20 cellular contexts compared by ENCODE assay signal in genomic region chr17:80163315-80163714, GRCh38.
"Had no signal": no experiment of that assay in that cellular context is flagged by ENCODE, and none has a peak within 500 bp of the region (broad histone marks: within the 10 kb centered on the region; RNA-seq: fewer than 3 reads in every experiment).

No MANE protein-coding gene starts in this region.

- H3K79me2 ChIP-seq: hepatocyte had no signal

- ATAC-seq: activated T-cell treated with anti-CD3 and anti-CD28 coated beads, Interleukin-2, amount 50 U/mL, for 72 hours; left ventricle myocardium superior; natural killer cell; sciatic nerve; stimulated activated memory B cell treated with anti-CD40 and anti-IgM and Interleukin-4, amounts not matched to agents 10 μg/mL and 1 μg/mL and 100 μg/mL, for 72 hours had no signal

- H2AFZ ChIP-seq: hepatocyte had no signal

- H3K36me3 ChIP-seq: cardiac muscle cell, stomach, transverse colon had no signal

- H3K27me3 ChIP-seq: cardiac muscle cell, transverse colon had no signal

- H3K4me3 ChIP-seq: cardiac muscle cell, hepatocyte, smooth muscle cell, stomach, transverse colon had no signal

- H3K27ac ChIP-seq: cardiac muscle cell, hepatocyte, stomach, transverse colon had no signal

- DNase-seq: activated B cell treated with CpG ODN at 0.5 μM for 24 hours; activated CD4-positive, alpha-beta T cell treated with anti-CD3 and anti-CD28 coated beads for 4 hours; activated CD4-positive, alpha-beta T cell treated with anti-CD3 and anti-CD28 coated beads, Interleukin-2, amount 50 U/mL, for 48 hours; activated effector memory CD4-positive, alpha-beta T cell treated with anti-CD3 and anti-CD28 coated beads, Interleukin-2, amount 50 U/mL, for 16 hours; activated naive CD4-positive, alpha-beta T cell treated with anti-CD3 and anti-CD28 coated beads, Interleukin-2, amount 10 ng/mL, durations not matched to agents 7 days and 5 days; activated T-cell treated with anti-CD3 and anti-CD28 coated beads, Interleukin-2, amount 50 U/mL, for 72 hours; effector CD8-positive, alpha-beta T cell; erythroblast; foreskin melanocyte; left ventricle myocardium superior; mammary epithelial cell; natural killer cell; stimulated activated CD4-positive, alpha-beta T cell treated with anti-CD3 and anti-CD28 coated beads, Interleukin-15, amount 100 ng/mL, for 24 hours; stomach; transverse colon had no signal

- H3K4me2 ChIP-seq: hepatocyte, smooth muscle cell had no signal

- H3K4me1 ChIP-seq: stomach, transverse colon had no signal
